Comparison of ENCODE assay signal across 18 cellular contexts in the genomic region with DNA sequence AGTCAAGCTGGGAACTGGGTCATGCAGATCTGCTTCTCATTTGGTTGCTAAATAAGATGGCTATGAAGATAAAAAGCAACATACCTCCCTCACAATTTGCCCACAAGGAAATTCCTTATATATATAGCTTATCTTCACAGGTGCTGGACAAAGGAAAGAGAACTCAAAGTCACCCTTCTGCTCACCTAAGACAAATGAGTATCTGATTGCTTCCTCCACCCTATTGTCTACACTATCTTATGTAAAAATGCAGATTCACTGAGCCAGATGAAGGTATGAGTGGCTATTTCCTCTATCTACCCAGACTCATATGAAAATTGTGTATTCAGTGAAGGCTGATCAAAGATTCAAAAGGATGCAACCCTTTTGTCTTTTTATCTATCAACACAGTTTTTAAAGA. TPM values are rescaled to one million over a fixed set of nuclear protein-coding genes. Genes with fewer than 3 reads are reported as not detected.
DNase-seq lines count a peak whose midpoint lies in the region; FAIRE-seq and TF ChIP-seq lines count a peak whose summit lies in the region.
"Had no signal": no experiment of that assay in that cellular context is flagged by ENCODE, and none has a peak within 500 bp of the region (broad histone marks: within the 10 kb centered on the region; RNA-seq: fewer than 3 reads in every experiment).

No MANE protein-coding gene starts in this region.

- H3K36me3 Mint-ChIP-seq in astrocyte (ENCODE audit: low read depth, unreplicated experiment): no peaks in the 10 kb centered on the region
- H3K36me3 Mint-ChIP-seq in mesothelial cell of epicardium: peaks cover 4% of the 10 kb centered on the region
- H3K36me3 Mint-ChIP-seq: CD8-positive, alpha-beta memory T cell had no signal

- no peaks in the 10 kb centered on the region for H3K27me3 ChIP-seq in HUES6 (ENCODE audit: control insufficient read depth, insufficient read depth, low read length)
- H3K27me3 ChIP-seq in astrocyte (ENCODE audit: insufficient read depth, low read length): no peaks in the 10 kb centered on the region
- H3K27me3 ChIP-seq in esophagus muscularis mucosa: no peaks in the 10 kb centered on the region

- no peak overlapping the region for H3K4me2 ChIP-seq in astrocyte (ENCODE audit: low read length)
- H3K4me2 ChIP-seq: BLaER1 had no signal

- H3K27me3 Mint-ChIP-seq in astrocyte (ENCODE audit: low read depth, unreplicated experiment): no peaks in the 10 kb centered on the region
- H3K27me3 Mint-ChIP-seq in mesothelial cell of epicardium (ENCODE audit: low read depth): no peaks in the 10 kb centered on the region

- H3K4me3 ChIP-seq in HUES6 (ENCODE audit: low read depth, low read length): no peak overlapping the region
- H3K4me3 ChIP-seq in astrocyte (ENCODE audit: insufficient read depth, low read depth, low read length): no peak overlapping the region
- no peak overlapping the region for H3K4me3 ChIP-seq in esophagus muscularis mucosa
- H3K4me3 ChIP-seq: BLaER1, GM12878, HAP-1 had no signal

- H3K4me1 ChIP-seq in HUES6 (ENCODE audit: control insufficient read depth, insufficient read depth, low read length) (peaks cover 60% of the 10 kb centered on the region), astrocyte (ENCODE audit: insufficient read depth, low read length) (peaks cover 5% of the 10 kb centered on the region), esophagus muscularis mucosa (peaks cover 0 to 8% (median 0%) of the 10 kb centered on the region in 4 donors)
- H3K4me1 ChIP-seq: BLaER1, Caco-2 had no signal

- H3K9me3 Mint-ChIP-seq in astrocyte (ENCODE audit: unreplicated experiment) (no peaks in the 10 kb centered on the region), mesothelial cell of epicardium (no peaks in the 10 kb centered on the region)
- H3K9me3 Mint-ChIP-seq: CD8-positive, alpha-beta memory T cell had no signal

- TF ChIP-seq CTCF in astrocyte (IDR thresholded peaks at IDR 0.05; ENCODE audit: insufficient read depth, low read depth, low read length) (no peak), mesothelial cell of epicardium (IDR thresholded peaks at IDR 0.05; ENCODE audit: unreplicated experiment) (no peak), esophagus muscularis mucosa (IDR thresholded peaks at IDR 0.05) (no peak)

- H3K27ac ChIP-seq in HUES6 (ENCODE audit: low read depth, low read length) (peak overlapping the region; percentile 78; the same call in 1 of the 2 replicates), astrocyte (ENCODE audit: low read depth, low read length) (no peak overlapping the region), esophagus muscularis mucosa (replicated peaks in 1 of 4) (no peak overlapping the region)
- H3K27ac ChIP-seq: 22Rv1, BLaER1 had no signal

- H2AFZ ChIP-seq in astrocyte (ENCODE audit: low read depth, low read length): no peak overlapping the region

- peaks cover 30% of the 10 kb centered on the region for H4K20me1 ChIP-seq in astrocyte (ENCODE audit: insufficient read depth, low read length)

- H3K36me3 ChIP-seq in HUES6 (ENCODE audit: control insufficient read depth, insufficient read depth, low read length) (no peaks in the 10 kb centered on the region), astrocyte (ENCODE audit: insufficient read depth, low read length) (no peaks in the 10 kb centered on the region), esophagus muscularis mucosa (no peaks in the 10 kb centered on the region)
- H3K36me3 ChIP-seq: BLaER1, HAP-1 had no signal

- H3K4me1 Mint-ChIP-seq in astrocyte (ENCODE audit: low read depth, unreplicated experiment): peaks cover 28% of the 10 kb centered on the region
- H3K4me1 Mint-ChIP-seq in mesothelial cell of epicardium: peaks cover 41% of the 10 kb centered on the region

- intact Hi-C loops in esophagus muscularis mucosa (cut with DNase I): no loop called here

- TF ChIP-seq POLR2A in esophagus muscularis mucosa (IDR thresholded peaks at IDR 0.05; ENCODE audit: low read depth): no peak

- peak; percentile 77 for FAIRE-seq in astrocyte (lab: Jason Lieb, UNC)
- FAIRE-seq: GM12878, GM18507, HepG2 had no signal

- peaks cover 16% of the 10 kb centered on the region for H3K79me2 ChIP-seq in astrocyte (ENCODE audit: insufficient read depth, low read length)

- no peak overlapping the region for H3K27ac Mint-ChIP-seq in astrocyte (ENCODE audit: unreplicated experiment)
- H3K27ac Mint-ChIP-seq in mesothelial cell of epicardium: peak overlapping the region; percentile 71

- no peak overlapping the region for H3K4me3 Mint-ChIP-seq in astrocyte (ENCODE audit: unreplicated experiment)
- H3K4me3 Mint-ChIP-seq in mesothelial cell of epicardium: no peak overlapping the region
- H3K4me3 Mint-ChIP-seq: CD8-positive, alpha-beta memory T cell had no signal

- H3K9ac ChIP-seq in HUES6 (ENCODE audit: low read length) (no peak overlapping the region), astrocyte (ENCODE audit: low read length) (no peak overlapping the region)
- H3K9ac ChIP-seq: BLaER1 had no signal

- no peak for TF ChIP-seq EP300 in esophagus muscularis mucosa (IDR thresholded peaks at IDR 0.05)

- H3K9me3 ChIP-seq in HUES6 (ENCODE audit: control insufficient read depth, insufficient read depth, low read depth, low read length): no peaks in the 10 kb centered on the region
- H3K9me3 ChIP-seq in astrocyte (ENCODE audit: insufficient read depth, low read depth, low read length): no peaks in the 10 kb centered on the region
- no peaks in the 10 kb centered on the region for H3K9me3 ChIP-seq in esophagus muscularis mucosa
- H3K9me3 ChIP-seq: BLaER1, Caco-2, HAP-1 had no signal

- DNase-seq in NCI-H526 (lab: John Stamatoyannopoulos, UW) (peak; percentile 13 to 15), NCI-H526 treated with DMSO at 0.1 percent for 48 hours (lab: John Stamatoyannopoulos, UW) (no peak), astrocyte (ENCODE audit: low read depth) (no peak), mesothelial cell of epicardium (ENCODE audit: low spot score in 2 of 2, unreplicated experiment in 2 of 2) (no peak), esophagus muscularis mucosa (ENCODE audit: extremely low spot score) (no peak), NCI-H226 (no peak)
- DNase-seq in activated naive CD4-positive, alpha-beta T cell (lab: John Stamatoyannopoulos, UW): no peak
- DNase-seq: AML-193; Caco-2; CD8-positive, alpha-beta memory T cell; GOT3 had no signal

RNA-seq across cellular contexts. Expression of gene CHM, which starts 50.8 kb away (rescaled TPM):
- total RNA-seq in astrocyte: 28.6 and 33.3 TPM in 2 replicates
- 43.2 to 53.7 TPM (median 47.6 TPM) in 3 replicates for total RNA-seq in mesothelial cell of epicardium
- 10 to 100 TPM; 13.9 to 16.3 (median 15.2) TPM for total RNA-seq in esophagus muscularis mucosa

Comparison
In these comparisons a context has a peak if more than half of its experiments do, and no peak if none do; other contexts are left out.
1. DNase-seq: peak in NCI-H526 (2 of 2); none in NCI-H526 treated with DMSO at 0.1 percent for 48 hours (single experiment), astrocyte (single experiment), mesothelial cell of epicardium (0 of 2), esophagus muscularis mucosa (single experiment), activated naive CD4-positive, alpha-beta T cell (0 of 4) and NCI-H226 (single experiment).